ENCODE assay signal across 8 cellular contexts in genomic region chr12:119876761-119877638, GRCh38. TPM values are rescaled to one million over a fixed set of nuclear protein-coding genes. Genes with fewer than 3 reads are reported as not detected.
DNase-seq lines count a peak whose midpoint lies in the region; ATAC-seq and TF ChIP-seq lines count a peak whose summit lies in the region.

Gene CIT, minus strand, starts transcription at chr12:119877320. Its CDS starts 1,152 bp downstream, at chr12:119876168.

- intact Hi-C loops in activated T-helper 1 cell treated with anti-CD3 and anti-CD28 coated beads, Interleukin-12 subunit alpha, Interleukin-12 subunit beta, Interleukin-2, Interleukin-4 antibody, amounts not matched to agents 30 ng/mL and 10 ng/mL and 1 ng/mL, durations not matched to agents 14 hours and 24 hours and 36 hours (cut with micrococcal nuclease) = loop anchor here (1.0 to 5.0 kb wide), 4 partner anchors 25 to 210 kb away; partner anchors contain the start of genes BICDL1 and PRKAB1

- DNase-seq in EL = peak; percentile 97
- DNase-seq in H4 (ENCODE audit: low spot score) = peak; percentile 94
- DNase-seq in LNCaP clone FGC (ENCODE audit: low read depth) = peak; percentile 93
- peak; percentile 95 for DNase-seq in RPMI8226
- peak; percentile 87 for DNase-seq in activated T-helper 1 cell treated with anti-CD3 and anti-CD28 coated beads, Interleukin-12 subunit alpha, Interleukin-12 subunit beta, Interleukin-2, Interleukin-4 antibody, amounts not matched to agents 30 ng/mL and 10 ng/mL and 1 ng/mL, durations not matched to agents 14 hours and 24 hours and 36 hours (ENCODE audit: low spot score)
- peak; percentile 95 for DNase-seq in fibroblast of mammary gland (ENCODE audit: low read depth)
- DNase-seq in naive thymus-derived CD8-positive, alpha-beta T cell = peak; percentile 76 to 91 (median 80)
- DNase-seq in stimulated activated naive B cell treated with anti-CD40 and anti-IgM and Interleukin-4, amounts not matched to agents 10 μg/mL and 1 μg/mL and 100 μg/mL, for 72 hours = peak; percentile 78

- no peaks in the 10 kb centered on the region for H3K9me3 Mint-ChIP-seq in activated T-helper 1 cell treated with anti-CD3 and anti-CD28 coated beads, Interleukin-12 subunit alpha, Interleukin-12 subunit beta, Interleukin-2, Interleukin-4 antibody, amounts not matched to agents 30 ng/mL and 10 ng/mL and 1 ng/mL, durations not matched to agents 14 hours and 24 hours and 36 hours
- H3K9me3 Mint-ChIP-seq in naive thymus-derived CD8-positive, alpha-beta T cell = no peaks in the 10 kb centered on the region
- H3K9me3 Mint-ChIP-seq in stimulated activated naive B cell treated with anti-CD40 and anti-IgM and Interleukin-4, amounts not matched to agents 10 μg/mL and 1 μg/mL and 100 μg/mL, for 72 hours = no peaks in the 10 kb centered on the region

- peak; percentile 99 for ATAC-seq in naive thymus-derived CD8-positive, alpha-beta T cell
- peak; percentile 99 to 100 for ATAC-seq in stimulated activated naive B cell treated with anti-CD40 and anti-IgM and Interleukin-4, amounts not matched to agents 10 μg/mL and 1 μg/mL and 100 μg/mL, for 72 hours (replicated peaks)

- peaks cover 3% of the 10 kb centered on the region for H3K36me3 Mint-ChIP-seq in activated T-helper 1 cell treated with anti-CD3 and anti-CD28 coated beads, Interleukin-12 subunit alpha, Interleukin-12 subunit beta, Interleukin-2, Interleukin-4 antibody, amounts not matched to agents 30 ng/mL and 10 ng/mL and 1 ng/mL, durations not matched to agents 14 hours and 24 hours and 36 hours (ENCODE audit: low read depth)
- H3K36me3 Mint-ChIP-seq in naive thymus-derived CD8-positive, alpha-beta T cell = no peaks in the 10 kb centered on the region
- no peaks in the 10 kb centered on the region for H3K36me3 Mint-ChIP-seq in stimulated activated naive B cell treated with anti-CD40 and anti-IgM and Interleukin-4, amounts not matched to agents 10 μg/mL and 1 μg/mL and 100 μg/mL, for 72 hours

- H3K27ac Mint-ChIP-seq in activated T-helper 1 cell treated with anti-CD3 and anti-CD28 coated beads, Interleukin-12 subunit alpha, Interleukin-12 subunit beta, Interleukin-2, Interleukin-4 antibody, amounts not matched to agents 30 ng/mL and 10 ng/mL and 1 ng/mL, durations not matched to agents 14 hours and 24 hours and 36 hours = peak within 1 kb of the TSS; percentile 67
- peak within 1 kb of the TSS in 9 of 10 donors; percentile 1 to 84 (median 46) for H3K27ac Mint-ChIP-seq in naive thymus-derived CD8-positive, alpha-beta T cell
- H3K27ac Mint-ChIP-seq in stimulated activated naive B cell treated with anti-CD40 and anti-IgM and Interleukin-4, amounts not matched to agents 10 μg/mL and 1 μg/mL and 100 μg/mL, for 72 hours = peak within 1 kb of the TSS; percentile 89

- H3K4me1 Mint-ChIP-seq in activated T-helper 1 cell treated with anti-CD3 and anti-CD28 coated beads, Interleukin-12 subunit alpha, Interleukin-12 subunit beta, Interleukin-2, Interleukin-4 antibody, amounts not matched to agents 30 ng/mL and 10 ng/mL and 1 ng/mL, durations not matched to agents 14 hours and 24 hours and 36 hours (ENCODE audit: low read depth) = peaks cover 25% of the 10 kb centered on the region
- peaks cover 6 to 16% (median 15%) of the 10 kb centered on the region in 4 donors for H3K4me1 Mint-ChIP-seq in naive thymus-derived CD8-positive, alpha-beta T cell
- H3K4me1 Mint-ChIP-seq in stimulated activated naive B cell treated with anti-CD40 and anti-IgM and Interleukin-4, amounts not matched to agents 10 μg/mL and 1 μg/mL and 100 μg/mL, for 72 hours = peaks cover 11 to 15% of the 10 kb centered on the region in 2 donors

- H3K4me3 Mint-ChIP-seq in activated T-helper 1 cell treated with anti-CD3 and anti-CD28 coated beads, Interleukin-12 subunit alpha, Interleukin-12 subunit beta, Interleukin-2, Interleukin-4 antibody, amounts not matched to agents 30 ng/mL and 10 ng/mL and 1 ng/mL, durations not matched to agents 14 hours and 24 hours and 36 hours = peak within 1 kb of the TSS; percentile 84
- peak within 1 kb of the TSS; percentile 84 to 92 (median 88) for H3K4me3 Mint-ChIP-seq in naive thymus-derived CD8-positive, alpha-beta T cell
- H3K4me3 Mint-ChIP-seq in stimulated activated naive B cell treated with anti-CD40 and anti-IgM and Interleukin-4, amounts not matched to agents 10 μg/mL and 1 μg/mL and 100 μg/mL, for 72 hours = peak within 1 kb of the TSS; percentile 90 to 94

- TF ChIP-seq CTCF in LNCaP clone FGC (IDR thresholded peaks at IDR 0.05; ENCODE audit: control insufficient read depth, extremely low read depth, insufficient read depth) (no peak), fibroblast of mammary gland (conservative IDR thresholded peaks at IDR 0.05; ENCODE audit: control insufficient read depth, insufficient read depth, low read depth, low read length) (no peak)

- H3K27me3 Mint-ChIP-seq in activated T-helper 1 cell treated with anti-CD3 and anti-CD28 coated beads, Interleukin-12 subunit alpha, Interleukin-12 subunit beta, Interleukin-2, Interleukin-4 antibody, amounts not matched to agents 30 ng/mL and 10 ng/mL and 1 ng/mL, durations not matched to agents 14 hours and 24 hours and 36 hours (ENCODE audit: insufficient read depth) = peaks cover 12% of the 10 kb centered on the region
- H3K27me3 Mint-ChIP-seq in naive thymus-derived CD8-positive, alpha-beta T cell = peaks cover 0 to 2% (median 0%) of the 10 kb centered on the region in 5 donors
- H3K27me3 Mint-ChIP-seq in stimulated activated naive B cell treated with anti-CD40 and anti-IgM and Interleukin-4, amounts not matched to agents 10 μg/mL and 1 μg/mL and 100 μg/mL, for 72 hours = peaks cover 0 to 6% of the 10 kb centered on the region in 2 donors

- POLR2A ChIA-PET in naive thymus-derived CD8-positive, alpha-beta T cell (lab: Charles Lee) = no interaction called here

- H3K4me3 ChIP-seq in LNCaP clone FGC (ENCODE audit: low read depth, low read length) (peak within 1 kb of the TSS; percentile 97), fibroblast of mammary gland (ENCODE audit: control insufficient read depth, low read depth, low read length) (peak within 1 kb of the TSS; percentile 93)

RNA-seq across cellular contexts. Expression of gene CIT, which starts in this region (rescaled TPM):
- total RNA-seq in H4 (2014; rRNA removed; shearing (Covaris generic)) = 7.7 and 16.9 TPM in 2 replicates
- total RNA-seq in activated T-helper 1 cell treated with anti-CD3 and anti-CD28 coated beads, Interleukin-12 subunit alpha, Interleukin-12 subunit beta, Interleukin-2, Interleukin-4 antibody, amounts not matched to agents 30 ng/mL and 10 ng/mL and 1 ng/mL, durations not matched to agents 14 hours and 24 hours and 36 hours = 36.6 and 40.3 TPM in 2 replicates
- 1 to 10 TPM in 1 of 2 experiments, under 1 TPM in 1; 0.99 to 2.3 TPM for total RNA-seq in naive thymus-derived CD8-positive, alpha-beta T cell
- polyA plus RNA-seq in naive thymus-derived CD8-positive, alpha-beta T cell = under 1 TPM; 0.01 to 0.19 (median 0.05) TPM

Comparison
In these comparisons a context has a peak if more than half of its experiments do, and no peak if none do; other contexts are left out.
1. Peak in every context shown above with its lines: DNase-seq, ATAC-seq and H3K4me3 ChIP-seq.